Comparison of ENCODE assay signal across 11 cellular contexts in the genomic region with DNA sequence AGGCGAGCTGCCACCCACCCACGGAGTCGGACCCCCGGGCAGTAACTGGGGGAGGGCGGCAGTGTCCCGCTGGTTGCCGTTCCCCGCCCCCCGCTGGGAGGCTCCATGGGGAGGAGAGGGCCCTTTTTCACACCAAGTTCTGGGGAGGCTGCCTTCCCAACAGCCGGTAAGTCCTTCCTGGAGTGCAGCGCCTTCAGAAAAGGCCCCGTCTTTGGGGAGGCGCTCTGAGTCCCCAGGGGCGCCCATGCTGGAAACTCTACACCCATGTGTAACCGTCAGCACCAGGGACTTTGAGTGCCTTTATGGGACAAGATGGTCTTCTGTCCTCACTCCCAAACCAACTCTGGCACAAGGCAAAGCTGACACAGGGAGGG. TPM values are rescaled to one million over a fixed set of nuclear protein-coding genes. Genes with fewer than 3 reads are reported as not detected.
A peak's percentile ranks its signal among the peaks of the same experiment; 100 is the strongest.
DNase-seq lines count a peak whose midpoint lies in the region; ATAC-seq and TF ChIP-seq lines count a peak whose summit lies in the region.
"Had no signal": no experiment of that assay in that cellular context is flagged by ENCODE, and none has a peak within 500 bp of the region (broad histone marks: within the 10 kb centered on the region; RNA-seq: fewer than 3 reads in every experiment).

No MANE protein-coding gene starts in this region.

- H3K27me3 ChIP-seq in uterus = no peaks in the 10 kb centered on the region

- POLR2A ChIA-PET in activated naive CD8-positive, alpha-beta T cell treated with anti-CD3 and anti-CD28 coated beads, Interleukin-2, amount 10 ng/mL, durations not matched to agents 7 days and 5 days (lab: Charles Lee) = no interaction called here

- 50 to 52% methylated on average over 9 to 14 of the region's 15 CpGs for WGBS in mesodermal cell (ENCODE audit: insufficient coverage in 2 of 2), 2 experiments

- H3K9me3 ChIP-seq in mesodermal cell (ENCODE audit: control insufficient read depth, low read length) (no peaks in the 10 kb centered on the region), uterus (no peaks in the 10 kb centered on the region)

- DNase-seq in activated naive CD8-positive, alpha-beta T cell treated with anti-CD3 and anti-CD28 coated beads, Interleukin-2, amount 10 ng/mL, durations not matched to agents 7 days and 5 days = no peak
- no peak for DNase-seq in activated naive CD8-positive, alpha-beta T cell treated with anti-CD3 and anti-CD28 coated beads for 36 hours
- no peak for DNase-seq in central memory CD8-positive, alpha-beta T cell (ENCODE audit: low spot score in 2 of 2)
- DNase-seq in uterus (no peak), NCI-H82 treated with DMSO at 0.1 percent for 48 hours (lab: John Stamatoyannopoulos, UW; ENCODE audit: unreplicated experiment) (no peak), HuH-7.5 (ENCODE audit: low spot score) (no peak)
- DNase-seq: amniotic stem cell; CD4-positive, CD25-positive, alpha-beta regulatory T cell; stimulated activated CD4-positive, alpha-beta T cell treated with anti-CD3 and anti-CD28 coated beads, Interleukin-2, amount 100 ng/mL, for 24 hours had no signal

- peaks cover 28% of the 10 kb centered on the region for H3K27me3 Mint-ChIP-seq in activated naive CD8-positive, alpha-beta T cell treated with anti-CD3 and anti-CD28 coated beads, Interleukin-2, amount 10 ng/mL, durations not matched to agents 7 days and 5 days
- peaks cover 54% of the 10 kb centered on the region for H3K27me3 Mint-ChIP-seq in activated naive CD8-positive, alpha-beta T cell treated with anti-CD3 and anti-CD28 coated beads for 36 hours
- H3K27me3 Mint-ChIP-seq in central memory CD8-positive, alpha-beta T cell = peaks cover 34% of the 10 kb centered on the region

- H3K9me3 Mint-ChIP-seq in activated naive CD8-positive, alpha-beta T cell treated with anti-CD3 and anti-CD28 coated beads, Interleukin-2, amount 10 ng/mL, durations not matched to agents 7 days and 5 days = no peaks in the 10 kb centered on the region
- H3K9me3 Mint-ChIP-seq in activated naive CD8-positive, alpha-beta T cell treated with anti-CD3 and anti-CD28 coated beads for 36 hours = no peaks in the 10 kb centered on the region
- H3K9me3 Mint-ChIP-seq in central memory CD8-positive, alpha-beta T cell = no peaks in the 10 kb centered on the region

- H3K27ac ChIP-seq in mesodermal cell (ENCODE audit: low read depth, low read length, severe bottlenecking) (no peak overlapping the region), uterus (peak overlapping the region; percentile 68 to 71)

- no peak for ATAC-seq in activated naive CD8-positive, alpha-beta T cell treated with anti-CD3 and anti-CD28 coated beads, Interleukin-2, amount 10 ng/mL, durations not matched to agents 7 days and 5 days (ENCODE audit: low read depth)
- no peak for ATAC-seq in central memory CD8-positive, alpha-beta T cell (replicated peaks; ENCODE audit: extremely low read depth, poor library complexity, severe bottlenecking)
- ATAC-seq in HG02938 (IDR thresholded peaks at IDR 0.05; ENCODE audit: unreplicated experiment) = no peak

- no peak for TF ChIP-seq CTCF in uterus (IDR thresholded peaks at IDR 0.05)

- no peaks in the 10 kb centered on the region for H3K36me3 Mint-ChIP-seq in activated naive CD8-positive, alpha-beta T cell treated with anti-CD3 and anti-CD28 coated beads, Interleukin-2, amount 10 ng/mL, durations not matched to agents 7 days and 5 days
- H3K36me3 Mint-ChIP-seq in activated naive CD8-positive, alpha-beta T cell treated with anti-CD3 and anti-CD28 coated beads for 36 hours = no peaks in the 10 kb centered on the region
- H3K36me3 Mint-ChIP-seq in central memory CD8-positive, alpha-beta T cell (ENCODE audit: insufficient read depth) = peaks cover 5% of the 10 kb centered on the region
- H3K36me3 Mint-ChIP-seq: CD4-positive, CD25-positive, alpha-beta regulatory T cell had no signal

- H3K4me3 ChIP-seq in mesodermal cell (ENCODE audit: extremely low read depth, insufficient read depth, low read length, poor library complexity, severe bottlenecking) (peak overlapping the region; percentile 8), uterus (no peak overlapping the region)

- H3K4me3 Mint-ChIP-seq in activated naive CD8-positive, alpha-beta T cell treated with anti-CD3 and anti-CD28 coated beads, Interleukin-2, amount 10 ng/mL, durations not matched to agents 7 days and 5 days = peak overlapping the region; percentile 30
- no peak overlapping the region for H3K4me3 Mint-ChIP-seq in activated naive CD8-positive, alpha-beta T cell treated with anti-CD3 and anti-CD28 coated beads for 36 hours
- H3K4me3 Mint-ChIP-seq in central memory CD8-positive, alpha-beta T cell = peak overlapping the region; percentile 20

- peaks cover 25% of the 10 kb centered on the region for H3K4me1 ChIP-seq in mesodermal cell (ENCODE audit: control insufficient read depth, insufficient read depth, low read length, poor library complexity, severe bottlenecking)
- H3K4me1 ChIP-seq in uterus = peaks cover 0 to 14% of the 10 kb centered on the region in 2 donors

- H3K27ac Mint-ChIP-seq in activated naive CD8-positive, alpha-beta T cell treated with anti-CD3 and anti-CD28 coated beads, Interleukin-2, amount 10 ng/mL, durations not matched to agents 7 days and 5 days = no peak overlapping the region
- H3K27ac Mint-ChIP-seq in activated naive CD8-positive, alpha-beta T cell treated with anti-CD3 and anti-CD28 coated beads for 36 hours = no peak overlapping the region
- no peak overlapping the region for H3K27ac Mint-ChIP-seq in central memory CD8-positive, alpha-beta T cell (ENCODE audit: low read depth)
- H3K27ac Mint-ChIP-seq: CD4-positive, CD25-positive, alpha-beta regulatory T cell had no signal

- peaks cover 13% of the 10 kb centered on the region for H3K4me1 Mint-ChIP-seq in activated naive CD8-positive, alpha-beta T cell treated with anti-CD3 and anti-CD28 coated beads, Interleukin-2, amount 10 ng/mL, durations not matched to agents 7 days and 5 days
- H3K4me1 Mint-ChIP-seq in activated naive CD8-positive, alpha-beta T cell treated with anti-CD3 and anti-CD28 coated beads for 36 hours = peaks cover 5% of the 10 kb centered on the region
- peaks cover 11% of the 10 kb centered on the region for H3K4me1 Mint-ChIP-seq in central memory CD8-positive, alpha-beta T cell

- intact Hi-C loops in uterus (cut with DNase I; ENCODE audit: low total_unique reads) = no loop called here

- TF ChIP-seq POLR2A in uterus (IDR thresholded peaks at IDR 0.05) = no peak

- peaks cover 4% of the 10 kb centered on the region for H3K36me3 ChIP-seq in mesodermal cell (ENCODE audit: control insufficient read depth, insufficient read depth, low read length)
- H3K36me3 ChIP-seq in uterus = no peaks in the 10 kb centered on the region

RNA-seq across cellular contexts. Expression of gene SOX18, which starts 0.4 kb away (rescaled TPM):
- under 1 TPM; 0.30 to 0.51 TPM for total RNA-seq in activated naive CD8-positive, alpha-beta T cell treated with anti-CD3 and anti-CD28 coated beads, Interleukin-2, amount 10 ng/mL, durations not matched to agents 7 days and 5 days
- total RNA-seq in activated naive CD8-positive, alpha-beta T cell treated with anti-CD3 and anti-CD28 coated beads for 36 hours = not detected
- 30.3 TPM for polyA plus RNA-seq in mesodermal cell (2013, experiment 1 of 2)
- polyA plus RNA-seq in mesodermal cell (2013, experiment 2 of 2) = 18.1 TPM
- 100 to 1,000 TPM in 1 of 4 donors, 10 to 100 TPM in 2, 1 to 10 TPM in 1; 6.7 to 116 (median 19.1) TPM for total RNA-seq in uterus
- total RNA-seq: CD4-positive, CD25-positive, alpha-beta regulatory T cell had no signal
- polyA plus RNA-seq: CD4-positive, CD25-positive, alpha-beta regulatory T cell had no signal

RNA-seq across cellular contexts. Expression of gene TCEA2, which starts 13.1 kb away (rescaled TPM):
- total RNA-seq in activated naive CD8-positive, alpha-beta T cell treated with anti-CD3 and anti-CD28 coated beads, Interleukin-2, amount 10 ng/mL, durations not matched to agents 7 days and 5 days = 10 to 100 TPM; 65.3 to 74.9 TPM
- total RNA-seq in activated naive CD8-positive, alpha-beta T cell treated with anti-CD3 and anti-CD28 coated beads for 36 hours = 10 to 100 TPM; 37.8 to 38.6 TPM
- 83.7 TPM for polyA plus RNA-seq in mesodermal cell (2013, experiment 1 of 2)
- polyA plus RNA-seq in mesodermal cell (2013, experiment 2 of 2) = 77.5 TPM
- 10 to 100 TPM; 21.5 to 75.4 (median 27.2) TPM for total RNA-seq in uterus

RNA-seq across cellular contexts. Expression of gene C20orf204, which starts 13.9 kb away (rescaled TPM):
- 1 to 10 TPM; 9.7 to 9.8 TPM for total RNA-seq in activated naive CD8-positive, alpha-beta T cell treated with anti-CD3 and anti-CD28 coated beads, Interleukin-2, amount 10 ng/mL, durations not matched to agents 7 days and 5 days
- total RNA-seq in activated naive CD8-positive, alpha-beta T cell treated with anti-CD3 and anti-CD28 coated beads for 36 hours = 1 to 10 TPM; 2.1 to 2.5 TPM
- 1.7 TPM for polyA plus RNA-seq in mesodermal cell (2013, experiment 1 of 2)
- 0.66 TPM for polyA plus RNA-seq in mesodermal cell (2013, experiment 2 of 2)
- 1 to 10 TPM in 2 of 4 donors, under 1 TPM in 1, not detected in 1; 0.26 to 2.9 (median 1.9) TPM for total RNA-seq in uterus

RNA-seq across cellular contexts. Expression of gene RGS19, which starts 29.4 kb away (rescaled TPM):
- 100 to 1,000 TPM in 1 of 2 experiments, 10 to 100 TPM in 1; 95.1 to 106 TPM for total RNA-seq in activated naive CD8-positive, alpha-beta T cell treated with anti-CD3 and anti-CD28 coated beads, Interleukin-2, amount 10 ng/mL, durations not matched to agents 7 days and 5 days
- 10 to 100 TPM; 26.4 to 31.8 TPM for total RNA-seq in activated naive CD8-positive, alpha-beta T cell treated with anti-CD3 and anti-CD28 coated beads for 36 hours
- polyA plus RNA-seq in mesodermal cell (2013, experiment 1 of 2) = 12.9 TPM
- polyA plus RNA-seq in mesodermal cell (2013, experiment 2 of 2) = 12.2 TPM
- 10 to 100 TPM in 1 of 4 donors, 1 to 10 TPM in 3; 4.6 to 38.8 (median 6.7) TPM for total RNA-seq in uterus

RNA-seq across cellular contexts. Expression of gene OPRL1, which starts 30.0 kb away (rescaled TPM):
- total RNA-seq in activated naive CD8-positive, alpha-beta T cell treated with anti-CD3 and anti-CD28 coated beads, Interleukin-2, amount 10 ng/mL, durations not matched to agents 7 days and 5 days = 1 to 10 TPM; 1.8 to 2.6 TPM
- under 1 TPM; 0.16 to 0.25 TPM for total RNA-seq in activated naive CD8-positive, alpha-beta T cell treated with anti-CD3 and anti-CD28 coated beads for 36 hours
- polyA plus RNA-seq in mesodermal cell (2013, experiment 1 of 2) = 4.6 TPM
- polyA plus RNA-seq in mesodermal cell (2013, experiment 2 of 2) = 3.4 TPM
- total RNA-seq in uterus = 1 to 10 TPM in 1 of 4 donors, under 1 TPM in 2, not detected in 1; 0.51 to 1.9 (median 0.64) TPM

Comparison
In these comparisons a context has a peak if more than half of its experiments do, and no peak if none do; other contexts are left out.
1. RNA of gene SOX18, which starts 0.4 kb away (total RNA-seq): 6.7 to 116 TPM in uterus; 0.30 to 0.51 TPM in activated naive CD8-positive, alpha-beta T cell treated with anti-CD3 and anti-CD28 coated beads, Interleukin-2, amount 10 ng/mL, durations not matched to agents 7 days and 5 days and not detected in activated naive CD8-positive, alpha-beta T cell treated with anti-CD3 and anti-CD28 coated beads for 36 hours; every median in the first group is over 4 times any median in the second.